Comparison of ENCODE assay signal across 12 cellular contexts in the genomic region with DNA sequence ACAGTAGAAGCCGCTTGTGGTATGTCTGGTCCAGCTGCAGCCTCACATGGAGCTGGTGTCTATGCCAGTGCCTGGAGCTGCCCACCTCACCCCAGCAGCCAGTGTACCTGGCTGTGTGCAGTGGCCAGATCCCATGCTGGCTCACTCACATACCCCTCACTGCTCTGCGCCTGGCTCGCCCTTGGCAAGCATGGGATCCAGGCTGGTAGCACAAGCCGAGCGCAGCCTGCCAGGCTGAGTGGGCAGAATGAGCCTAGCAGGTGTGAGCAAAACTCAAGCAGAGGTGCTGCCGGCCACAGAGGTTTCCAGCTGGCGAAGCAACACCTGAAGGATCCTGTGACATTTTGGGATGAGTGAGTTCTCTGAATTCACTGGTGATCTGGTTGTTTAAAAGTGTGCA. TPM values are rescaled to one million over a fixed set of nuclear protein-coding genes. Genes with fewer than 3 reads are reported as not detected.
"Had no signal": no experiment of that assay in that cellular context is flagged by ENCODE, and none has a peak within 500 bp of the region (broad histone marks: within the 10 kb centered on the region; RNA-seq: fewer than 3 reads in every experiment).

No MANE protein-coding gene starts in this region.

- H3K4me2 ChIP-seq: GM23338 had no signal

- ATAC-seq: GM23338, HCT116, K562 had no signal

- DNase-seq: HFFc6, IMR-90, Karpas-422, KG1 had no signal

- H2AFZ ChIP-seq: GM23338 had no signal

- H3K4me3 ChIP-seq: GM23338, HAP-1, K562 had no signal

- FAIRE-seq: HTR-8/SVneo, K562 had no signal

RNA-seq across cellular contexts. Expression of a gene that starts 9.1 kb away (rescaled TPM):
- total RNA-seq: GM23338, H4, H7, HFFc6, HT-29, IMR-90, K562 had no signal
- polyA plus RNA-seq: IMR-90, K562 had no signal
